In genomic region chr12:99265648-99266047, GRCh38 we compare ENCODE assay signal across 7 cellular contexts.
"Had no signal": no experiment of that assay in that cellular context is flagged by ENCODE, and none has a peak within 500 bp of the region (broad histone marks: within the 10 kb centered on the region; RNA-seq: fewer than 3 reads in every experiment).

No MANE protein-coding gene starts in this region.

- H3K4me3 ChIP-seq: GM12878 had no signal

- ATAC-seq: GM12878 had no signal

- DNase-seq: GF-D8 had no signal

- FAIRE-seq: G401.6, GM12878, GM12891, GM12892, GM18507, GM19239 had no signal
